ENCODE assay signal across 1 cellular context in genomic region chr17:36989173-36989572, GRCh38.
TF ChIP-seq lines count a peak whose summit lies in the region.

No MANE protein-coding gene starts in this region.

TF ChIP-seq in WTC11, 78 proteins besides CTCF, POLR2A, EP300 and RAD21 (continued from another document):
- TF ChIP-seq, protein P1, sequence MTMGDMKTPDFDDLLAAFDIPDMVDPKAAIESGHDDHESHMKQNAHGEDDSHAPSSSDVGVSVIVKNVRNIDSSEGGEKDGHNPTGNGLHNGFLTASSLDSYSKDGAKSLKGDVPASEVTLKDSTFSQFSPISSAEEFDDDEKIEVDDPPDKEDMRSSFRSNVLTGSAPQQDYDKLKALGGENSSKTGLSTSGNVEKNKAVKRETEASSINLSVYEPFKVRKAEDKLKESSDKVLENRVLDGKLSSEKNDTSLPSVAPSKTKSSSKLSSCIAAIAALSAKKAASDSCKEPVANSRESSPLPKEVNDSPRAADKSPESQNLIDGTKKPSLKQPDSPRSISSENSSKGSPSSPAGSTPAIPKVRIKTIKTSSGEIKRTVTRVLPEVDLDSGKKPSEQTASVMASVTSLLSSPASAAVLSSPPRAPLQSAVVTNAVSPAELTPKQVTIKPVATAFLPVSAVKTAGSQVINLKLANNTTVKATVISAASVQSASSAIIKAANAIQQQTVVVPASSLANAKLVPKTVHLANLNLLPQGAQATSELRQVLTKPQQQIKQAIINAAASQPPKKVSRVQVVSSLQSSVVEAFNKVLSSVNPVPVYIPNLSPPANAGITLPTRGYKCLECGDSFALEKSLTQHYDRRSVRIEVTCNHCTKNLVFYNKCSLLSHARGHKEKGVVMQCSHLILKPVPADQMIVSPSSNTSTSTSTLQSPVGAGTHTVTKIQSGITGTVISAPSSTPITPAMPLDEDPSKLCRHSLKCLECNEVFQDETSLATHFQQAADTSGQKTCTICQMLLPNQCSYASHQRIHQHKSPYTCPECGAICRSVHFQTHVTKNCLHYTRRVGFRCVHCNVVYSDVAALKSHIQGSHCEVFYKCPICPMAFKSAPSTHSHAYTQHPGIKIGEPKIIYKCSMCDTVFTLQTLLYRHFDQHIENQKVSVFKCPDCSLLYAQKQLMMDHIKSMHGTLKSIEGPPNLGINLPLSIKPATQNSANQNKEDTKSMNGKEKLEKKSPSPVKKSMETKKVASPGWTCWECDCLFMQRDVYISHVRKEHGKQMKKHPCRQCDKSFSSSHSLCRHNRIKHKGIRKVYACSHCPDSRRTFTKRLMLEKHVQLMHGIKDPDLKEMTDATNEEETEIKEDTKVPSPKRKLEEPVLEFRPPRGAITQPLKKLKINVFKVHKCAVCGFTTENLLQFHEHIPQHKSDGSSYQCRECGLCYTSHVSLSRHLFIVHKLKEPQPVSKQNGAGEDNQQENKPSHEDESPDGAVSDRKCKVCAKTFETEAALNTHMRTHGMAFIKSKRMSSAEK (CRISPR knock-in tag; IDR thresholded peaks at IDR 0.05; ENCODE audit: borderline replicate concordance), result no peak
- no peak for TF ChIP-seq ZSCAN18 (CRISPR knock-in tag; IDR thresholded peaks at IDR 0.05)
